ENCODE assay signal across 2 cellular contexts in genomic region chr7:94366163-94366562, GRCh38.
TF ChIP-seq lines count a peak whose summit lies in the region.

No MANE protein-coding gene starts in this region.

TF ChIP-seq in SK-N-SH, 30 proteins besides CTCF, POLR2A, EP300 and RAD21 (continued from another document):
- TF ChIP-seq USF2 (IDR thresholded peaks at IDR 0.05; ENCODE audit: borderline replicate concordance, low read depth, low read length) (no peak), REST (IDR thresholded peaks at IDR 0.05; ENCODE audit: low read depth, low read length) (no peak)

TF ChIP-seq in SK-N-SH treated with all-trans-retinoic acid at 6 μM for 48 hours, 23 proteins besides CTCF, POLR2A, EP300 and RAD21 (continued from another document):
- TF ChIP-seq TSHZ2 (CRISPR knock-in tag; IDR thresholded peaks at IDR 0.05) (no peak), ZFP30 (CRISPR knock-in tag; IDR thresholded peaks at IDR 0.05) (no peak), CREB5 (CRISPR knock-in tag; IDR thresholded peaks at IDR 0.05; ENCODE audit: low read depth) (no peak), ZC3H10 (CRISPR knock-in tag; IDR thresholded peaks at IDR 0.05) (no peak), PATZ1 (CRISPR knock-in tag; IDR thresholded peaks at IDR 0.05; ENCODE audit: borderline replicate concordance) (no peak)
